In genomic region chr7:2513702-2514101, GRCh38 we compare ENCODE assay signal across 25 cellular contexts. TPM values are rescaled to one million over a fixed set of nuclear protein-coding genes. Genes with fewer than 3 reads are reported as not detected.
"Had no signal": no experiment of that assay in that cellular context is flagged by ENCODE, and none has a peak within 500 bp of the region (broad histone marks: within the 10 kb centered on the region; RNA-seq: fewer than 3 reads in every experiment).

No MANE protein-coding gene starts in this region.

- H3K36me3 ChIP-seq: ascending aorta, stomach, upper lobe of left lung had no signal

- H3K27ac ChIP-seq: ascending aorta, coronary artery, stomach, testis, upper lobe of left lung had no signal

- H3K9me3 Mint-ChIP-seq: activated naive CD4-positive, alpha-beta T cell treated with anti-CD3 and anti-CD28 coated beads, Interleukin-2, amount 50 U/mL, for 24 hours; central memory CD8-positive, alpha-beta T cell; nephron progenitor cell had no signal

- H3K9me3 ChIP-seq: ascending aorta, stomach, testis, upper lobe of left lung had no signal

- H3K27me3 Mint-ChIP-seq: activated naive CD4-positive, alpha-beta T cell treated with anti-CD3 and anti-CD28 coated beads, Interleukin-2, amount 50 U/mL, for 24 hours; central memory CD8-positive, alpha-beta T cell had no signal

- H3K27me3 ChIP-seq: ascending aorta, testis, upper lobe of left lung had no signal

- FAIRE-seq: endometrium, islet of Langerhans had no signal

- H3K36me3 Mint-ChIP-seq: activated naive CD4-positive, alpha-beta T cell treated with anti-CD3 and anti-CD28 coated beads, Interleukin-2, amount 50 U/mL, for 24 hours had no signal

- ATAC-seq: left cardiac atrium had no signal

- DNase-seq: activated CD4-positive, alpha-beta T cell treated with anti-CD3 and anti-CD28 coated beads for 1 hour; activated CD8-positive, alpha-beta memory T cell treated with anti-CD3 and anti-CD28 coated beads for 24 hours; activated CD8-positive, alpha-beta memory T cell treated with anti-CD3 and anti-CD28 coated beads, Interleukin-2, amount 50 U/mL, for 48 hours; activated gamma-delta T cell; activated T-cell treated with anti-CD3 and anti-CD28 coated beads, Interleukin-2, amount 50 U/mL, for 48 hours; erythroblast; foreskin melanocyte; glutamatergic neuron; hippocampal formation; left cardiac atrium; nephron progenitor cell; occipital lobe; posterior cingulate gyrus; stomach; testis had no signal

- H3K27ac Mint-ChIP-seq: activated naive CD4-positive, alpha-beta T cell treated with anti-CD3 and anti-CD28 coated beads, Interleukin-2, amount 50 U/mL, for 24 hours had no signal

- H3K4me3 Mint-ChIP-seq: activated naive CD4-positive, alpha-beta T cell treated with anti-CD3 and anti-CD28 coated beads, Interleukin-2, amount 50 U/mL, for 24 hours; nephron progenitor cell had no signal

- H3K4me3 ChIP-seq: ascending aorta, coronary artery, stomach, testis, upper lobe of left lung had no signal

RNA-seq across cellular contexts. Expression of gene GRIFIN, which starts 37.5 kb away (rescaled TPM):
- total RNA-seq: ascending aorta, left cardiac atrium, lower leg skin, occipital lobe, skeletal muscle tissue, stomach, testis, upper lobe of left lung had no signal
- polyA plus RNA-seq: adipose tissue, stomach had no signal
